1 cellular context compared by ENCODE assay signal in genomic region chr16:2162676-2163118, GRCh38.
A peak's percentile ranks its signal among the peaks of the same experiment; 100 is the strongest.
TF ChIP-seq lines count a peak whose summit lies in the region.

No MANE protein-coding gene starts in this region.

TF ChIP-seq in HepG2, 621 proteins besides CTCF, POLR2A, EP300 and RAD21 (continued from another document and continues in another):
- peak; percentile 34 for TF ChIP-seq PATZ1 (CRISPR knock-in tag; IDR thresholded peaks at IDR 0.05)
- TF ChIP-seq TIGD3 (CRISPR knock-in tag; IDR thresholded peaks at IDR 0.05; ENCODE audit: borderline replicate concordance) = no peak
- TF ChIP-seq XRCC5 (optimal IDR thresholded peaks at IDR 0.05; ENCODE audit: low read length) = no peak
- no peak for TF ChIP-seq ZNF572 (CRISPR knock-in tag; IDR thresholded peaks at IDR 0.05)
- no peak for TF ChIP-seq GTF3A (CRISPR knock-in tag; conservative IDR thresholded peaks at IDR 0.05)
- TF ChIP-seq NR2F2 (IDR thresholded peaks at IDR 0.05; ENCODE audit: borderline replicate concordance, low read depth) = no peak
- no peak for TF ChIP-seq GZF1 (CRISPR knock-in tag; IDR thresholded peaks at IDR 0.05)
- no peak for TF ChIP-seq HNF1A (IDR thresholded peaks at IDR 0.05; ENCODE audit: low read depth)
- no peak for TF ChIP-seq HNF1A (CRISPR knock-in tag; IDR thresholded peaks at IDR 0.05; ENCODE audit: borderline replicate concordance)
- no peak for TF ChIP-seq ATF7-NPFF (CRISPR knock-in tag; IDR thresholded peaks at IDR 0.05; ENCODE audit: low read depth)
- peak; percentile 73 for TF ChIP-seq MAX (IDR thresholded peaks at IDR 0.05)
- TF ChIP-seq CENPT (CRISPR knock-in tag; IDR thresholded peaks at IDR 0.05; ENCODE audit: low read depth) = no peak
- TF ChIP-seq ETS1 (CRISPR knock-in tag; IDR thresholded peaks at IDR 0.05) = no peak
- no peak for TF ChIP-seq ZGPAT (CRISPR knock-in tag; IDR thresholded peaks at IDR 0.05)
- TF ChIP-seq TAF1 (CRISPR knock-in tag; IDR thresholded peaks at IDR 0.05) = 0 out of 2 replicates have a peak, but pooled peaks have one; percentile 2
- no peak for TF ChIP-seq TCF7L2 (IDR thresholded peaks at IDR 0.05; ENCODE audit: low read depth, low read length)
- no peak for TF ChIP-seq ELF4 (CRISPR knock-in tag; IDR thresholded peaks at IDR 0.05; ENCODE audit: borderline replicate concordance)
- TF ChIP-seq CHD2 (IDR thresholded peaks at IDR 0.05; ENCODE audit: low read depth, low read length) = no peak
- peak; percentile 71; the same call in 1 of the 2 replicates for TF ChIP-seq HNRNPL (IDR thresholded peaks at IDR 0.05; ENCODE audit: low read depth, low read length)
- TF ChIP-seq ZMYM3 (CRISPR knock-in tag; IDR thresholded peaks at IDR 0.05) = no peak
- no peak for TF ChIP-seq MEF2D (CRISPR knock-in tag; IDR thresholded peaks at IDR 0.05)
- 0 out of 2 replicates have a peak, but pooled peaks have one; percentile 57 for TF ChIP-seq TP53 (CRISPR knock-in tag; conservative IDR thresholded peaks at IDR 0.05)
- no peak for TF ChIP-seq ZNF780A (CRISPR knock-in tag; IDR thresholded peaks at IDR 0.05)
- no peak for TF ChIP-seq ZNF564 (CRISPR knock-in tag; IDR thresholded peaks at IDR 0.05)
- TF ChIP-seq ATF6 (CRISPR knock-in tag; conservative IDR thresholded peaks at IDR 0.05) = no peak
- TF ChIP-seq ZSCAN9 (CRISPR knock-in tag; IDR thresholded peaks at IDR 0.05; ENCODE audit: borderline replicate concordance) = 0 out of 2 replicates have a peak, but pooled peaks have one; percentile 4
- TF ChIP-seq E2F2 (CRISPR knock-in tag; IDR thresholded peaks at IDR 0.05; ENCODE audit: borderline replicate concordance) = 0 out of 2 replicates have a peak, but pooled peaks have one; percentile 37
- TF ChIP-seq RFXANK (CRISPR knock-in tag; IDR thresholded peaks at IDR 0.05) = no peak
- no peak for TF ChIP-seq FOXA1 (IDR thresholded peaks at IDR 0.05)
- 0 out of 2 replicates have a peak, but pooled peaks have one; percentile 2 for TF ChIP-seq FOXA1 (CRISPR knock-in tag; IDR thresholded peaks at IDR 0.05)
- TF ChIP-seq TMF1 (CRISPR knock-in tag; IDR thresholded peaks at IDR 0.05; ENCODE audit: low read depth) = no peak
- TF ChIP-seq HOXA9 (CRISPR knock-in tag; IDR thresholded peaks at IDR 0.05; ENCODE audit: borderline replicate concordance) = no peak
- TF ChIP-seq RFX3 (CRISPR knock-in tag; IDR thresholded peaks at IDR 0.05) = no peak
- no peak for TF ChIP-seq ARNTL (CRISPR knock-in tag; IDR thresholded peaks at IDR 0.05)
- TF ChIP-seq ZNF512 (CRISPR knock-in tag; IDR thresholded peaks at IDR 0.05) = no peak
- TF ChIP-seq LCORL (IDR thresholded peaks at IDR 0.05) = no peak
- no peak for TF ChIP-seq LCORL (CRISPR knock-in tag; IDR thresholded peaks at IDR 0.05)
- TF ChIP-seq NFKB2 (CRISPR knock-in tag; IDR thresholded peaks at IDR 0.05; ENCODE audit: borderline replicate concordance) = 0 out of 2 replicates have a peak, but pooled peaks have one; percentile 29
- TF ChIP-seq ZNF44 (CRISPR knock-in tag; IDR thresholded peaks at IDR 0.05) = no peak
- no peak for TF ChIP-seq ZNF343 (CRISPR knock-in tag; IDR thresholded peaks at IDR 0.05)
- no peak for TF ChIP-seq ISL2 (CRISPR knock-in tag; IDR thresholded peaks at IDR 0.05)
- TF ChIP-seq ZNF660 (CRISPR knock-in tag; IDR thresholded peaks at IDR 0.05; ENCODE audit: borderline replicate concordance, low read depth) = no peak
- TF ChIP-seq ZNF878 (CRISPR knock-in tag; IDR thresholded peaks at IDR 0.05) = no peak
- TF ChIP-seq ZNF280B (CRISPR knock-in tag; IDR thresholded peaks at IDR 0.05; ENCODE audit: borderline replicate concordance) = no peak
- TF ChIP-seq HOXA3 (CRISPR knock-in tag; IDR thresholded peaks at IDR 0.05) = peak; percentile 50; the same call in 1 of the 2 replicates
- no peak for TF ChIP-seq STAT6 (CRISPR knock-in tag; IDR thresholded peaks at IDR 0.05; ENCODE audit: borderline replicate concordance)
